1 cellular context compared by ENCODE assay signal in the genomic region with DNA sequence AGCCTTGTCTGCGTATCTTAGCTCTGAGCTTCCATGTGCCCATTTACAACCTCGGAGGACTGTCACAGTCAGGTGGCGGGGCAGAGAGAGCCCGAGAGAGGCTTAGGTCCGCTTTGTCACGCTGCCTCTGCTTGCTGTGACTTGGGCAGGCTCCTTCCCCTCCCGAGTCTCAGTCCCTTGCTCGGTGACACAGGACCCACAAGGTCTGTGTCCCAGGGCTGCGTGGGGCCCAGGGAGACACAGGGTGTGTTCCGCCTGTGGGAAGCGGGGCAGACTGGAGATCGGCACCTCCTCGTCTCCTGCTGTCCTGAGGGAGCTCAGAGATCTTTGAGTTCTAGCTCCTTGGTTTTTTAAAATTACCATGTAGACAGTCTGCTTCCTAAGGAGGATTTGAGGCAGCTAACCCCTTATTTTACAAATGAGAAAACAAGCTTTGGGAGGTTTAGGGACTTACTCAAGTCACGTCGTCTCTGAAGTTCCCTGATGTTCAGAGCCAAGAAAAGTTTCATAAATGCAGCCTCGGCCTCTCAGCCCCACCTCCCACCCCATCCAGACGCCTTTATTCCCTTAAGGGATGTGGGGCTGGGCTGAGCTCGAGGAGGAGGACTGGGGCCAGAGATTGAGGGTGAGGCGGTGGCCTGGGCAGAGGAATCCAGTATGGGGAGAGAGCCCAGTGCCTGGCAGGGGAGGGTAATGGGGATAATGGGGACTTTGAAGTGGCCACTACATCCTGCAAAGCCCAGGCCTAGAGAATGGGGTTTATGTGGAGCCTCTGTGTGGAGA.
TF ChIP-seq lines count a peak whose summit lies in the region.

No MANE protein-coding gene starts in this region.

TF ChIP-seq in H1, 55 proteins besides CTCF, POLR2A, EP300 and RAD21:
- TF ChIP-seq YY1 (IDR thresholded peaks at IDR 0.05; ENCODE audit: low read depth, low read length) = no peak
- TF ChIP-seq JUND (IDR thresholded peaks at IDR 0.05; ENCODE audit: low read length) = no peak
- TF ChIP-seq TCF12 (IDR thresholded peaks at IDR 0.05; ENCODE audit: low read depth, low read length) = no peak
- TF ChIP-seq SAP30 (IDR thresholded peaks at IDR 0.05; ENCODE audit: insufficient read depth, insufficient replicate concordance, low read length) = no peak
- TF ChIP-seq, protein P1, sequence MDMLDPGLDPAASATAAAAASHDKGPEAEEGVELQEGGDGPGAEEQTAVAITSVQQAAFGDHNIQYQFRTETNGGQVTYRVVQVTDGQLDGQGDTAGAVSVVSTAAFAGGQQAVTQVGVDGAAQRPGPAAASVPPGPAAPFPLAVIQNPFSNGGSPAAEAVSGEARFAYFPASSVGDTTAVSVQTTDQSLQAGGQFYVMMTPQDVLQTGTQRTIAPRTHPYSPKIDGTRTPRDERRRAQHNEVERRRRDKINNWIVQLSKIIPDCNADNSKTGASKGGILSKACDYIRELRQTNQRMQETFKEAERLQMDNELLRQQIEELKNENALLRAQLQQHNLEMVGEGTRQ (IDR thresholded peaks at IDR 0.05; ENCODE audit: low read length) = no peak
- TF ChIP-seq, protein P2, sequence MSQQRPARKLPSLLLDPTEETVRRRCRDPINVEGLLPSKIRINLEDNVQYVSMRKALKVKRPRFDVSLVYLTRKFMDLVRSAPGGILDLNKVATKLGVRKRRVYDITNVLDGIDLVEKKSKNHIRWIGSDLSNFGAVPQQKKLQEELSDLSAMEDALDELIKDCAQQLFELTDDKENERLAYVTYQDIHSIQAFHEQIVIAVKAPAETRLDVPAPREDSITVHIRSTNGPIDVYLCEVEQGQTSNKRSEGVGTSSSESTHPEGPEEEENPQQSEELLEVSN (IDR thresholded peaks at IDR 0.05) = no peak
- no peak for TF ChIP-seq POU5F1 (IDR thresholded peaks at IDR 0.05; ENCODE audit: low read depth, low read length)
- no peak for TF ChIP-seq SIX5 (IDR thresholded peaks at IDR 0.05; ENCODE audit: low read depth, low read length)
- no peak for TF ChIP-seq HDAC2 (IDR thresholded peaks at IDR 0.05; ENCODE audit: borderline replicate concordance in 1 of 2, low read depth in 2 of 2, low read length in 2 of 2)
- no peak for TF ChIP-seq KDM4A (IDR thresholded peaks at IDR 0.05; ENCODE audit: low read depth, low read length, severe bottlenecking)
- no peak for TF ChIP-seq FOSL1 (IDR thresholded peaks at IDR 0.05; ENCODE audit: insufficient read depth, low read depth, low read length)
- no peak for TF ChIP-seq SIN3A (conservative IDR thresholded peaks at IDR 0.05 in 1 of 2, IDR thresholded peaks at IDR 0.05 in 1 of 2; ENCODE audit: low read depth in 1 of 2, low read length in 2 of 2)
- no peak for TF ChIP-seq RXRA (IDR thresholded peaks at IDR 0.05; ENCODE audit: insufficient read depth, low read depth, low read length)
- no peak for TF ChIP-seq TBP (IDR thresholded peaks at IDR 0.05; ENCODE audit: low read depth, low read length)
- no peak for TF ChIP-seq HDAC6 (IDR thresholded peaks at IDR 0.05; ENCODE audit: low read depth, low read length)
- TF ChIP-seq ZNF274 (IDR thresholded peaks at IDR 0.05; ENCODE audit: borderline replicate concordance, extremely low read depth, low read length) = no peak
- no peak for TF ChIP-seq CEBPB (IDR thresholded peaks at IDR 0.05; ENCODE audit: low read depth, low read length)
